8 cellular contexts compared by ENCODE assay signal in genomic region chr17:43673516-43674323, GRCh38. TPM values are rescaled to one million over a fixed set of nuclear protein-coding genes. Genes with fewer than 3 reads are reported as not detected.
A peak's percentile ranks its signal among the peaks of the same experiment; 100 is the strongest.
DNase-seq lines count a peak whose midpoint lies in the region; ATAC-seq lines count a peak whose summit lies in the region.

No MANE protein-coding gene starts in this region.

- intact Hi-C loops in left colon (cut with DNase I, micrococcal nuclease), result no loop called here

- DNase-seq in NK-92 treated with Interleukin-12 subunit alpha and Interleukin-12 subunit beta, amount 100 ng/mL, for 24 hours (lab: John Stamatoyannopoulos, UW), result peak; percentile 24
- DNase-seq in NK-92 (lab: John Stamatoyannopoulos, UW; ENCODE audit: unreplicated experiment) (no peak), NCI-H2107 treated with DMSO at 0.1 percent for 48 hours (lab: John Stamatoyannopoulos, UW; ENCODE audit: unreplicated experiment) (peak; percentile 69), left colon (peak; percentile 30 to 81)
- peak; percentile 61 for DNase-seq in central memory CD4-positive, alpha-beta T cell
- DNase-seq in stimulated activated CD4-positive, alpha-beta T cell treated with anti-CD3 and anti-CD28 coated beads, Interleukin-4, amount 100 ng/mL, for 4 hours, result peak; percentile 61 to 71

- ATAC-seq in activated CD4-positive, CD25-positive, alpha-beta regulatory T cell treated with anti-CD3 and anti-CD28 coated beads, Interleukin-2, amount 50 U/mL, for 24 hours, result peak; percentile 64 to 79
- ATAC-seq in left colon, result peak; percentile 57
- no peak for ATAC-seq in GM19035 (IDR thresholded peaks at IDR 0.05; ENCODE audit: unreplicated experiment)

RNA-seq across cellular contexts. Expression of gene MEOX1, which starts 12.0 kb away (rescaled TPM):
- total RNA-seq in left colon, result 1 to 10 TPM; 1.2 to 1.8 TPM
